Comparison of ENCODE assay signal across 17 cellular contexts in genomic region chr11:123558536-123559315, GRCh38.
DNase-seq lines count a peak whose midpoint lies in the region; ATAC-seq and TF ChIP-seq lines count a peak whose summit lies in the region.
"Had no signal": no experiment of that assay in that cellular context is flagged by ENCODE, and none has a peak within 500 bp of the region (broad histone marks: within the 10 kb centered on the region; RNA-seq: fewer than 3 reads in every experiment).

No MANE protein-coding gene starts in this region.

- no peak overlapping the region for H4K91ac ChIP-seq in IMR-90 (ENCODE audit: insufficient read depth, low read depth, low read length)

- peak overlapping the region; percentile 38; the same call in 1 of the 2 replicates for H3K23ac ChIP-seq in IMR-90 (ENCODE audit: low read depth, low read length)

- TF ChIP-seq RAD21 in IMR-90 (IDR thresholded peaks at IDR 0.05; ENCODE audit: low read length), result no peak

- TF ChIP-seq POLR2A in IMR-90 (IDR thresholded peaks at IDR 0.05; ENCODE audit: low read depth, low read length), result no peak

- no TSS peak for BruUV-seq in IMR-90 (replicated peaks; lab: Mats Ljungman, UMichigan)

- H3K9me3 Mint-ChIP-seq in naive B cell, result no peaks in the 10 kb centered on the region
- H3K9me3 Mint-ChIP-seq: activated naive CD4-positive, alpha-beta T cell treated with anti-CD3 and anti-CD28 coated beads for 36 hours had no signal

- POLR2A ChIA-PET in IMR-90 (lab: Charles Lee; ENCODE audit: unreplicated experiment) (interaction anchor here (0.6 kb wide), 1 partner anchor 29 kb away, joined by 3 read pairs; no protein-coding TSS in a partner anchor), GM10248 (lab: Yijun Ruan, JAX) (no interaction called here)

- no peaks in the 10 kb centered on the region for H3K27me3 ChIP-seq in IMR-90 (ENCODE audit: control insufficient read depth, insufficient read depth, low read length)
- H3K27me3 ChIP-seq: hepatocyte had no signal

- no peak overlapping the region for H3K4ac ChIP-seq in IMR-90 (ENCODE audit: low read depth, low read length)

- no peak overlapping the region for H2AFZ ChIP-seq in IMR-90 (replicated peaks; ENCODE audit: low read length, poor library complexity)

- H3K4me2 ChIP-seq in IMR-90 (ENCODE audit: low read depth, low read length), result no peak overlapping the region
- H3K4me2 ChIP-seq: KMS-11 had no signal

- no peaks in the 10 kb centered on the region for H3K9me3 ChIP-seq in IMR-90 (ENCODE audit: control insufficient read depth, insufficient read depth, low read length)
- H3K9me3 ChIP-seq: esophagus muscularis mucosa had no signal

- no peak overlapping the region for H3K27ac Mint-ChIP-seq in naive B cell
- H3K27ac Mint-ChIP-seq: activated CD8-positive, alpha-beta memory T cell treated with anti-CD3 and anti-CD28 coated beads, Interleukin-2, amount 10 ng/mL, durations not matched to agents 7 days and 5 days; activated naive CD4-positive, alpha-beta T cell treated with anti-CD3 and anti-CD28 coated beads for 36 hours had no signal

- no peak overlapping the region for H2BK5ac ChIP-seq in IMR-90 (ENCODE audit: low read depth, low read length, poor library complexity, severe bottlenecking)

- no peaks in the 10 kb centered on the region for H3K9me1 ChIP-seq in IMR-90 (ENCODE audit: insufficient read depth, low read length)

- WGBS in IMR-90 (ENCODE audit: extremely low coverage in 2 of 2, insufficient read length in 1 of 2), 2 experiments, result 88% methylated on average over 9 of the region's 12 CpGs; no CpG with 5 or more reads in 1 of the 2 experiments

- ATAC-seq in IMR-90 (ENCODE audit: low read depth), result no peak
- no peak for ATAC-seq in naive B cell (ENCODE audit: low read depth in 2 of 2)
- ATAC-seq: activated CD8-positive, alpha-beta memory T cell treated with anti-CD3 and anti-CD28 coated beads, Interleukin-2, amount 10 ng/mL, durations not matched to agents 7 days and 5 days; left colon; stimulated activated naive CD8-positive, alpha-beta T cell treated with anti-CD3 and anti-CD28 coated beads, Interleukin-15, Interleukin-2, amounts not matched to agents 100 U/mL and 50 U/mL, for 24 hours had no signal

- intact Hi-C loops in IMR-90 (cut with micrococcal nuclease), result no loop called here

- peaks cover 0 to 12% (median 0%) of the 10 kb centered on the region in 3 donors for H3K27me3 Mint-ChIP-seq in naive B cell
- H3K27me3 Mint-ChIP-seq: activated CD8-positive, alpha-beta memory T cell treated with anti-CD3 and anti-CD28 coated beads, Interleukin-2, amount 10 ng/mL, durations not matched to agents 7 days and 5 days had no signal

- dilution Hi-C loops in IMR-90 (cut with HindIII; ENCODE audit: low sequenced_read_pairs, unreplicated experiment), result no loop called here

- in situ Hi-C loops in IMR-90 (cut with MboI; ENCODE audit: low sequenced_read_pairs) (loop anchor here (5.0 kb wide), 1 partner anchor 46 kb away; no protein-coding TSS in a partner anchor), GM13976 (cut with MboI; ENCODE audit: low sequenced_read_pairs, unreplicated experiment) (loop anchor here (25.0 kb wide), 1 partner anchor 446 kb away; no protein-coding TSS in a partner anchor)

- peaks cover 0 to 6% of the 10 kb centered on the region in 2 experiments; a peak in 1 of 4 replicates for H3K79me1 ChIP-seq in IMR-90 (ENCODE audit: low read depth in 1 of 2, low read length in 2 of 2)

- H2BK120ac ChIP-seq in IMR-90 (ENCODE audit: low read depth, low read length), result no peak overlapping the region

- H3K18ac ChIP-seq in IMR-90 (ENCODE audit: low read depth, low read length), result no peak overlapping the region

- TF ChIP-seq CTCF in IMR-90 (conservative IDR thresholded peaks at IDR 0.05; ENCODE audit: low read depth, low read length) (no peak), GM10248 (IDR thresholded peaks at IDR 0.05; ENCODE audit: control extremely low read depth, extremely low read depth, low read depth, missing control alignments) (no peak), GM13976 (IDR thresholded peaks at IDR 0.05; ENCODE audit: borderline replicate concordance, control extremely low read depth, extremely low read depth, insufficient read depth, missing control alignments) (no peak)

- CTCF ChIA-PET in IMR-90 (lab: Yijun Ruan, JAX) (interaction anchor here (1.6 to 1.9 kb wide), 2 partner anchors 22 to 47 kb away, joined by 6 to 10 read pairs; no protein-coding TSS in a partner anchor), GM10248 (lab: Yijun Ruan, JAX) (interaction anchor here (0.9 to 5.4 kb wide), 10 partner anchors 10 to 151 kb away, joined by 3 to 41 read pairs (median 8); no protein-coding TSS in a partner anchor)

- no peak overlapping the region for H3K9ac ChIP-seq in IMR-90 (ENCODE audit: low read depth, low read length)
- H3K9ac ChIP-seq: KMS-11 had no signal

- H4K20me1 ChIP-seq in IMR-90 (ENCODE audit: insufficient read depth, low read length), result peaks cover 3% of the 10 kb centered on the region; the same call in 1 of the 2 replicates

- no peak overlapping the region for H2BK15ac ChIP-seq in IMR-90 (ENCODE audit: low read depth, low read length)

- no peaks in the 10 kb centered on the region for H3K36me3 ChIP-seq in IMR-90 (ENCODE audit: control insufficient read depth, insufficient read depth, low read length)
- H3K36me3 ChIP-seq: esophagus muscularis mucosa had no signal

- H4K8ac ChIP-seq in IMR-90 (ENCODE audit: low read depth in 2 of 2, low read length in 2 of 2), result no peak overlapping the region

- H2AK5ac ChIP-seq in IMR-90 (ENCODE audit: low read depth, low read length), result no peak overlapping the region

- peaks cover 13% of the 10 kb centered on the region for H3K4me1 ChIP-seq in IMR-90 (ENCODE audit: control insufficient read depth, insufficient read depth, low read length)

- H3K56ac ChIP-seq in IMR-90 (ENCODE audit: extremely low read depth, insufficient read depth, low read length), result no peak overlapping the region

- H4K5ac ChIP-seq in IMR-90 (ENCODE audit: low read depth, low read length), result no peak overlapping the region

- H3K36me3 Mint-ChIP-seq in naive B cell, result no peaks in the 10 kb centered on the region

- no peak overlapping the region for H2AK9ac ChIP-seq in IMR-90 (replicated peaks; ENCODE audit: low read depth, low read length, poor library complexity)

- DNase-seq in AG20443 (ENCODE audit: low spot score), result peak; percentile 29
- DNase-seq in IMR-90, result no peak
- DNase-seq in amniotic epithelial cell (ENCODE audit: low read depth), result peak; percentile 36
- no peak for DNase-seq in naive B cell
- DNase-seq in GM10248 (ENCODE audit: extremely low spot score), result no peak
- no peak for DNase-seq in GM13976 (ENCODE audit: low spot score)
- no peak for DNase-seq in DMS 273 treated with DMSO at 0.1 percent for 48 hours (lab: John Stamatoyannopoulos, UW)
- DNase-seq: activated CD4-positive, CD25-positive, alpha-beta regulatory T cell; activated CD8-positive, alpha-beta memory T cell treated with anti-CD3 and anti-CD28 coated beads, Interleukin-2, amount 10 ng/mL, durations not matched to agents 7 days and 5 days; activated naive CD4-positive, alpha-beta T cell treated with anti-CD3 and anti-CD28 coated beads for 36 hours; left colon; NCI-H1694; stimulated activated naive CD8-positive, alpha-beta T cell treated with anti-CD3 and anti-CD28 coated beads, Interleukin-15, Interleukin-2, amounts not matched to agents 100 U/mL and 50 U/mL, for 24 hours; T-helper 1 cell had no signal

- no peak overlapping the region for H3K4me3 ChIP-seq in IMR-90 (ENCODE audit: insufficient read depth, low read depth, low read length)
- H3K4me3 ChIP-seq: hepatocyte had no signal

- H3K4me1 Mint-ChIP-seq in naive B cell, result peaks cover 13 to 21% (median 18%) of the 10 kb centered on the region in 3 donors

- no peak overlapping the region for H3K14ac ChIP-seq in IMR-90 (replicated peaks; ENCODE audit: low read depth, low read length)

- H3K4me3 Mint-ChIP-seq in naive B cell, result peak overlapping the region in 5 of 8 donors; percentile 14 to 90 (median 55)
- H3K4me3 Mint-ChIP-seq: activated CD8-positive, alpha-beta memory T cell treated with anti-CD3 and anti-CD28 coated beads, Interleukin-2, amount 10 ng/mL, durations not matched to agents 7 days and 5 days; activated naive CD4-positive, alpha-beta T cell treated with anti-CD3 and anti-CD28 coated beads for 36 hours had no signal

- H2BK20ac ChIP-seq in IMR-90 (ENCODE audit: low read depth, low read length), result no peak overlapping the region

- H3K27ac ChIP-seq in IMR-90 (ENCODE audit: insufficient read depth, low read length), result no peak overlapping the region
- H3K27ac ChIP-seq: KMS-11 had no signal

TF ChIP-seq in IMR-90, 13 proteins besides CTCF, POLR2A, EP300 and RAD21:
- no peak for TF ChIP-seq BHLHE40 (IDR thresholded peaks at IDR 0.05; ENCODE audit: low read depth, low read length)
- TF ChIP-seq NFE2L2 (IDR thresholded peaks at IDR 0.05; ENCODE audit: low read depth, low read length), result no peak
- no peak for TF ChIP-seq CEBPB (IDR thresholded peaks at IDR 0.05; ENCODE audit: low read depth, low read length)
- TF ChIP-seq RFX5 (IDR thresholded peaks at IDR 0.05; ENCODE audit: low read depth, low read length), result no peak
- no peak for TF ChIP-seq RCOR1 (IDR thresholded peaks at IDR 0.05; ENCODE audit: insufficient replicate concordance, low read length)
- TF ChIP-seq MAZ (IDR thresholded peaks at IDR 0.05; ENCODE audit: borderline replicate concordance, low read depth, low read length), result no peak
- no peak for TF ChIP-seq CHD1 (IDR thresholded peaks at IDR 0.05; ENCODE audit: low read depth, low read length)

Comparison
In these comparisons a context has a peak if more than half of its experiments do, and no peak if none do; other contexts are left out.
1. DNase-seq: peak in AG20443 (single experiment) and amniotic epithelial cell (single experiment); none in IMR-90 (single experiment), naive B cell (single experiment), GM10248 (single experiment), GM13976 (single experiment) and DMS 273 treated with DMSO at 0.1 percent for 48 hours (single experiment).